In genomic region chr1:41516168-41516961, GRCh38 we compare ENCODE assay signal across 8 cellular contexts. TPM values are rescaled to one million over a fixed set of nuclear protein-coding genes. Genes with fewer than 3 reads are reported as not detected.
DNase-seq lines count a peak whose midpoint lies in the region; ATAC-seq and TF ChIP-seq lines count a peak whose summit lies in the region.

No MANE protein-coding gene starts in this region.

- H3K4me1 ChIP-seq in BLaER1, result peaks cover 34% of the 10 kb centered on the region
- H3K4me1 ChIP-seq in Peyer's patch, result peaks cover 6 to 20% (median 9%) of the 10 kb centered on the region in 4 donors

- ATAC-seq in GM19397 (IDR thresholded peaks at IDR 0.05; ENCODE audit: unreplicated experiment), result peak; percentile 74
- ATAC-seq in stimulated activated naive CD8-positive, alpha-beta T cell treated with anti-CD3 and anti-CD28 coated beads, Interleukin-15, Interleukin-2, amounts not matched to agents 100 U/mL and 50 U/mL, for 24 hours, result peak; percentile 76

- TF ChIP-seq RAD21 in neural cell (conservative IDR thresholded peaks at IDR 0.05), result peak; percentile 61

- H4K20me1 ChIP-seq in BLaER1 (no peaks in the 10 kb centered on the region), neural cell (ENCODE audit: insufficient read depth) (no peaks in the 10 kb centered on the region)

- H3K4me2 ChIP-seq in BLaER1 (peak overlapping the region; percentile 81), neural cell (ENCODE audit: low read length) (no peak overlapping the region)

- H3K27me3 ChIP-seq in BLaER1 (no peaks in the 10 kb centered on the region), Peyer's patch (no peaks in the 10 kb centered on the region), neural cell (ENCODE audit: insufficient read depth, low read depth, low read length) (no peaks in the 10 kb centered on the region)

- no peak for TF ChIP-seq POLR2A in Peyer's patch (IDR thresholded peaks at IDR 0.05)

- 0 out of 2 replicates have a peak overlapping the region, but pooled peaks have one; percentile 41 for H3K27ac ChIP-seq in BLaER1
- peak overlapping the region in 3 of 4 donors; percentile 25 to 92 (median 67) for H3K27ac ChIP-seq in Peyer's patch
- no peak overlapping the region for H3K27ac ChIP-seq in neural cell (ENCODE audit: low read length)

- TF ChIP-seq CTCF in Peyer's patch (IDR thresholded peaks at IDR 0.05) (peak in 5 of 6 experiments; percentile 75 to 95 (median 90)), fibroblast of villous mesenchyme (IDR thresholded peaks at IDR 0.05; ENCODE audit: insufficient read depth, low read depth, low read length) (peak; percentile 88), neural cell (IDR thresholded peaks at IDR 0.05; ENCODE audit: poor library complexity, severe bottlenecking) (peak; percentile 71)

- no peaks in the 10 kb centered on the region for H3F3A ChIP-seq in neural cell (ENCODE audit: insufficient read depth, low read length, poor library complexity, severe bottlenecking)

- H3K4me3 ChIP-seq in BLaER1 (peak overlapping the region; percentile 54), Peyer's patch (peak overlapping the region; percentile 21 to 47 (median 41)), fibroblast of villous mesenchyme (ENCODE audit: low read depth, low read length) (peak overlapping the region; percentile 45), neural cell (ENCODE audit: low read length) (no peak overlapping the region)
- no peak overlapping the region for H3K4me3 ChIP-seq in Jurkat, Clone E6-1 (ENCODE audit: low read length)

- H3K9ac ChIP-seq in BLaER1, result peak overlapping the region; percentile 42; the same call in 1 of the 2 replicates
- H3K9ac ChIP-seq in neural cell (ENCODE audit: low read length), result no peak overlapping the region

- H3K79me2 ChIP-seq in neural cell (replicated peaks; ENCODE audit: insufficient read depth, low read length), result no peaks in the 10 kb centered on the region

- no peak for TF ChIP-seq EP300 in neural cell (conservative IDR thresholded peaks at IDR 0.05; ENCODE audit: poor library complexity, severe bottlenecking)

- peak; percentile 9 for DNase-seq in Jurkat, Clone E6-1 (ENCODE audit: low read depth, low spot score)
- DNase-seq in Peyer's patch, result peak; percentile 56 to 95 (median 93)
- peak; percentile 53 for DNase-seq in activated T-helper 9 cell treated with anti-CD3 and anti-CD28 coated beads, Interleukin-2, amount 50 U/mL, for 16 hours (ENCODE audit: low read depth)
- DNase-seq in fibroblast of villous mesenchyme (ENCODE audit: low read depth), result peak; percentile 88
- peak; percentile 81 for DNase-seq in stimulated activated naive CD8-positive, alpha-beta T cell treated with anti-CD3 and anti-CD28 coated beads, Interleukin-15, Interleukin-2, amounts not matched to agents 100 U/mL and 50 U/mL, for 24 hours

- no peaks in the 10 kb centered on the region for H3K9me3 ChIP-seq in BLaER1
- no peaks in the 10 kb centered on the region for H3K9me3 ChIP-seq in Peyer's patch
- no peaks in the 10 kb centered on the region for H3K9me3 ChIP-seq in neural cell (ENCODE audit: low read length)

- H2AFZ ChIP-seq in neural cell (ENCODE audit: low read depth, low read length), result no peak overlapping the region

- H3K36me3 ChIP-seq in BLaER1 (peaks cover 3% of the 10 kb centered on the region; the same call in 1 of the 2 replicates), Peyer's patch (no peaks in the 10 kb centered on the region), neural cell (ENCODE audit: insufficient read depth, low read length) (no peaks in the 10 kb centered on the region)

- H3K9me2 ChIP-seq in neural cell (ENCODE audit: insufficient read depth, low read length), result no peaks in the 10 kb centered on the region

TF ChIP-seq in neural cell, 6 proteins besides CTCF, POLR2A, EP300 and RAD21:
- TF ChIP-seq MXI1 (conservative IDR thresholded peaks at IDR 0.05; ENCODE audit: poor library complexity, severe bottlenecking) (no peak), SMC3 (conservative IDR thresholded peaks at IDR 0.05; ENCODE audit: poor library complexity) (peak; percentile 70)

RNA-seq across cellular contexts. Expression of gene EDN2, which starts 31.9 kb away (rescaled TPM):
- not detected for polyA plus RNA-seq in Jurkat, Clone E6-1 (2012; ENCODE audit: insufficient read depth, insufficient read length)
- 10 to 100 TPM in 3 of 4 donors, not detected in 1; 43.2 to 75.0 (median 49.1) TPM for total RNA-seq in Peyer's patch
- 0.32 TPM in 1 of 2 replicates, not detected in the other for total RNA-seq in fibroblast of villous mesenchyme
- not detected in 2 replicates for polyA plus RNA-seq in neural cell
- not detected in 2 replicates for polyA minus RNA-seq in neural cell

Comparison
In these comparisons a context has a peak if more than half of its experiments do, and no peak if none do; other contexts are left out.
1. H3K4me3 ChIP-seq: peak in BLaER1 (single experiment), Peyer's patch (4 of 4) and fibroblast of villous mesenchyme (single experiment); none in Jurkat, Clone E6-1 (single experiment) and neural cell (single experiment).
2. DNase-seq: peak in every context shown above with its lines; median percentile 93 in Peyer's patch; 88 in fibroblast of villous mesenchyme; 81 in stimulated activated naive CD8-positive, alpha-beta T cell treated with anti-CD3 and anti-CD28 coated beads, Interleukin-15, Interleukin-2, amounts not matched to agents 100 U/mL and 50 U/mL, for 24 hours; 53 in activated T-helper 9 cell treated with anti-CD3 and anti-CD28 coated beads, Interleukin-2, amount 50 U/mL, for 16 hours; 9 in Jurkat, Clone E6-1.
3. Peak in every context shown above with its lines, with median percentiles within 50 percentile points of each other: CTCF ChIP-seq.